ENCODE assay signal across 8 cellular contexts in genomic region chr9:128249914-128250838, GRCh38. TPM values are rescaled to one million over a fixed set of nuclear protein-coding genes. Genes with fewer than 3 reads are reported as not detected.
DNase-seq lines count a peak whose midpoint lies in the region; ATAC-seq and TF ChIP-seq lines count a peak whose summit lies in the region.

No MANE protein-coding gene starts in this region.

- TF ChIP-seq CTCF in coronary artery (IDR thresholded peaks at IDR 0.05), result no peak

- WGBS in GM23248 (ENCODE audit: low coverage in 1 of 2, low lambda C conversion rate in 2 of 2, missing lambda C conversion rate in 2 of 2), 2 experiments, result 68 to 81% methylated on average over 40 to 74 of the region's 81 CpGs

- H3K9ac ChIP-seq in GM23248, result no peak overlapping the region

- no peaks in the 10 kb centered on the region for H3K9me3 ChIP-seq in GM23248 (ENCODE audit: low read depth)

- H3K79me2 ChIP-seq in GM23248 (ENCODE audit: insufficient read depth), result no peaks in the 10 kb centered on the region

- H3K4me2 ChIP-seq in GM23248 (ENCODE audit: unreplicated experiment), result no peak overlapping the region

- H3K4me3 ChIP-seq in GM23248 (no peak overlapping the region), coronary artery (peak overlapping the region; percentile 62)

- no peaks in the 10 kb centered on the region for H3K36me3 ChIP-seq in GM23248 (ENCODE audit: low read depth)

- no peaks in the 10 kb centered on the region for H4K20me1 ChIP-seq in GM23248 (ENCODE audit: insufficient read depth)

- no peaks in the 10 kb centered on the region for H3K27me3 ChIP-seq in GM23248 (replicated peaks; ENCODE audit: insufficient read depth)

- in situ Hi-C loops in GM23248 (cut with MboI), result no loop called here

- H3K9me2 ChIP-seq in GM23248 (ENCODE audit: insufficient read depth), result no peaks in the 10 kb centered on the region

- peaks cover 10% of the 10 kb centered on the region; the same call in 1 of the 2 replicates for H3F3A ChIP-seq in GM23248 (ENCODE audit: insufficient read depth)

- H3K4me1 ChIP-seq in GM23248 (ENCODE audit: insufficient read depth), result peaks cover 12% of the 10 kb centered on the region

- H3K27ac ChIP-seq in GM23248 (no peak overlapping the region), coronary artery (peak overlapping the region in 1 of 2 donors; percentile 3)

- peak; percentile 23 for DNase-seq in GM04504 (ENCODE audit: low read depth)
- peak; percentile 77 for DNase-seq in GM23248
- peak; percentile 76 for DNase-seq in NCI-H1048 (lab: John Stamatoyannopoulos, UW)
- DNase-seq in activated CD4-positive, alpha-beta T cell treated with anti-CD3 and anti-CD28 coated beads, Interleukin-2, amount 50 U/mL, for 1 hour, result peak; percentile 98
- DNase-seq in coronary artery (ENCODE audit: low spot score), result no peak
- DNase-seq in left lobe of liver (ENCODE audit: low spot score), result peak; percentile 77
- peak; percentile 98 to 100 (median 99) for DNase-seq in stimulated activated CD4-positive, alpha-beta T cell treated with anti-CD3 and anti-CD28 coated beads, TNF-alpha, amount 100 ng/mL, for 4 hours (ENCODE audit: low read depth in 3 of 3)
- no peak for DNase-seq in AML-193 (lab: John Stamatoyannopoulos, UW)

- no peak overlapping the region for H2AFZ ChIP-seq in GM23248

- ATAC-seq in left lobe of liver, result peak; percentile 81

RNA-seq across cellular contexts. Expression of gene GOLGA2, which starts 25.6 kb away (rescaled TPM):
- total RNA-seq in GM23248 (2014; rRNA removed; shearing (Covaris generic)), result 116 and 121 TPM in 2 replicates
- polyA plus RNA-seq in GM23248 (2016; fragmentation: Nextera tagmentation; extraction: Ambion mirVana), result 32.9 and 35.1 TPM in 2 replicates
- total RNA-seq in left lobe of liver, result 34.8 TPM

RNA-seq across cellular contexts. Expression of gene SWI5, which starts 25.9 kb away (rescaled TPM):
- 32.8 and 43.3 TPM in 2 replicates for total RNA-seq in GM23248 (2014; rRNA removed; shearing (Covaris generic))
- 60.7 and 64.9 TPM in 2 replicates for polyA plus RNA-seq in GM23248 (2016; fragmentation: Nextera tagmentation; extraction: Ambion mirVana)
- 17.8 TPM for total RNA-seq in left lobe of liver

RNA-seq across cellular contexts. Expression of gene DNM1, which starts 47.0 kb away (rescaled TPM):
- total RNA-seq in GM23248 (2014; rRNA removed; shearing (Covaris generic)), result 11.3 and 12.1 TPM in 2 replicates
- polyA plus RNA-seq in GM23248 (2016; fragmentation: Nextera tagmentation; extraction: Ambion mirVana), result 13.7 and 19.0 TPM in 2 replicates
- total RNA-seq in left lobe of liver, result 3.7 TPM

RNA-seq across cellular contexts. Expression of gene CIZ1, which starts 58.8 kb away (rescaled TPM):
- total RNA-seq in GM23248 (2014; rRNA removed; shearing (Covaris generic)), result 39.1 and 48.5 TPM in 2 replicates
- polyA plus RNA-seq in GM23248 (2016; fragmentation: Nextera tagmentation; extraction: Ambion mirVana), result 73.1 and 74.7 TPM in 2 replicates
- 28.1 TPM for total RNA-seq in left lobe of liver

Comparison
In these comparisons a context has a peak if more than half of its experiments do, and no peak if none do; other contexts are left out.
1. DNase-seq: peak in GM04504 (single experiment), GM23248 (single experiment), NCI-H1048 (single experiment), activated CD4-positive, alpha-beta T cell treated with anti-CD3 and anti-CD28 coated beads, Interleukin-2, amount 50 U/mL, for 1 hour (single experiment), left lobe of liver (single experiment) and stimulated activated CD4-positive, alpha-beta T cell treated with anti-CD3 and anti-CD28 coated beads, TNF-alpha, amount 100 ng/mL, for 4 hours (3 of 3); none in coronary artery (single experiment) and AML-193 (0 of 2).